ENCODE assay signal across 13 cellular contexts in the genomic region with DNA sequence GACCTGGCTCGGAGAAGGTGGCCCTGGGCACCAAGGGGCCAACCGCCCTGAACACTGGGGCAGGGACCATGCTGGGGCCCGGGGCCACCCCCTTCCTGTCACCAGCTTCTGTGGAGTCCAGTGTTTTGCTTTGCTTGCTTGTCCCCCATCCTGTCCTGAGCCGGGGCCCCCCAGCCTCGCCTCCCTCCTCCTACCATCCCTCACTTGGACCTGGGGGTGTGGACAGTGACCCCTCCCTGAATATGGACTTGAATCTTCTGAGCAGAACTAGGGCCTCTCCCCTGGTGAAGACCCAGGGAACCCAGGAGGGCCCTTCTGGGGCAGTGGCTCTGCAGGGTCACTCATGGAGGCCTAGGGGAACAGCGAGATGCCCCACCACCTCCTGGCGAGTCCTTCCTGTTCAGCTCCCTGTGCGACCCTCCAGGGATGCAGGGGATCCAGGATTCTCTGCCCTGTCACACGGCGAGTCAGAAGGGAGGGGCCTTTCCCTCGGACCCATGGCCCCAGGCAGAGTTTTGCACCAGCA. TPM values are rescaled to one million over a fixed set of nuclear protein-coding genes. Genes with fewer than 3 reads are reported as not detected.
"Had no signal": no experiment of that assay in that cellular context is flagged by ENCODE, and none has a peak within 500 bp of the region (broad histone marks: within the 10 kb centered on the region; RNA-seq: fewer than 3 reads in every experiment).

No MANE protein-coding gene starts in this region.

- H3K4me1 ChIP-seq: foreskin keratinocyte, pancreas, tibial artery had no signal

- H3K27me3 ChIP-seq: pancreas had no signal

- ATAC-seq: activated CD4-positive, alpha-beta T cell treated with anti-CD3 and anti-CD28 coated beads for 36 hours; activated CD8-positive, alpha-beta T cell treated with anti-CD3 and anti-CD28 coated beads for 36 hours; activated naive CD4-positive, alpha-beta T cell treated with anti-CD3 and anti-CD28 coated beads, Interleukin-2, amount 50 U/mL, for 72 hours; foreskin keratinocyte; left colon; pancreas had no signal

- DNase-seq: activated CD4-positive, alpha-beta T cell treated with anti-CD3 and anti-CD28 coated beads for 36 hours; activated CD8-positive, alpha-beta T cell treated with anti-CD3 and anti-CD28 coated beads for 36 hours; activated T-cell treated with anti-CD3 and anti-CD28 coated beads for 4 hours; brain microvascular endothelial cell; foreskin keratinocyte; left colon; stimulated activated CD4-positive, alpha-beta T cell treated with anti-CD3 and anti-CD28 coated beads, Interleukin-4, amount 100 ng/mL, for 24 hours; T-helper 9 cell had no signal

- H3K27ac ChIP-seq: brain microvascular endothelial cell, foreskin keratinocyte, pancreas, tibial artery had no signal

- H3K4me1 Mint-ChIP-seq: activated CD4-positive, alpha-beta T cell treated with anti-CD3 and anti-CD28 coated beads for 36 hours; nephron had no signal

- H3K4me3 ChIP-seq: dorsolateral prefrontal cortex, pancreas, tibial artery had no signal

- H3K4me3 Mint-ChIP-seq: activated CD4-positive, alpha-beta T cell treated with anti-CD3 and anti-CD28 coated beads for 36 hours; activated CD8-positive, alpha-beta T cell treated with anti-CD3 and anti-CD28 coated beads for 36 hours; nephron had no signal

- H3K36me3 ChIP-seq: brain microvascular endothelial cell, pancreas, tibial artery had no signal

- H3K27ac Mint-ChIP-seq: activated CD4-positive, alpha-beta T cell treated with anti-CD3 and anti-CD28 coated beads for 36 hours; activated CD8-positive, alpha-beta T cell treated with anti-CD3 and anti-CD28 coated beads for 36 hours; activated naive CD4-positive, alpha-beta T cell treated with anti-CD3 and anti-CD28 coated beads, Interleukin-2, amount 50 U/mL, for 72 hours; nephron had no signal

- H3K27me3 Mint-ChIP-seq: activated CD8-positive, alpha-beta T cell treated with anti-CD3 and anti-CD28 coated beads for 36 hours had no signal

- H3K9me3 ChIP-seq: pancreas, tibial artery had no signal

- FAIRE-seq: pancreas had no signal

RNA-seq across cellular contexts. Expression of gene VSTM2L, which starts 41.6 kb away (rescaled TPM):
- total RNA-seq: activated CD4-positive, alpha-beta T cell treated with anti-CD3 and anti-CD28 coated beads for 36 hours; activated CD8-positive, alpha-beta T cell treated with anti-CD3 and anti-CD28 coated beads for 36 hours had no signal
